18 cellular contexts compared by ENCODE assay signal in genomic region chr3:126913524-126913923, GRCh38.
DNase-seq lines count a peak whose midpoint lies in the region; ATAC-seq and TF ChIP-seq lines count a peak whose summit lies in the region.
"Had no signal": no experiment of that assay in that cellular context is flagged by ENCODE, and none has a peak within 500 bp of the region (broad histone marks: within the 10 kb centered on the region; RNA-seq: fewer than 3 reads in every experiment).

No MANE protein-coding gene starts in this region.

- H3K4me2 ChIP-seq in HCT116 (ENCODE audit: low read length) = peak overlapping the region; percentile 69

- H3K4me1 ChIP-seq in HCT116 (ENCODE audit: control insufficient read depth in 1 of 2, insufficient read depth in 2 of 2, low read length in 2 of 2) = peaks cover 2 to 49% of the 10 kb centered on the region in 2 experiments; a peak in 3 of 4 replicates
- H3K4me1 ChIP-seq in SJSA1 (replicated peaks) = peaks cover 66% of the 10 kb centered on the region
- H3K4me1 ChIP-seq in left ventricle myocardium inferior = peaks cover 13% of the 10 kb centered on the region
- H3K4me1 ChIP-seq: ascending aorta had no signal

- H3K9me2 ChIP-seq in HCT116 (ENCODE audit: insufficient read depth) = no peaks in the 10 kb centered on the region

- H3K27me3 ChIP-seq in HCT116 (ENCODE audit: insufficient read depth, low read length) = no peaks in the 10 kb centered on the region
- no peaks in the 10 kb centered on the region for H3K27me3 ChIP-seq in SJSA1 (replicated peaks)
- peaks cover 3% of the 10 kb centered on the region for H3K27me3 ChIP-seq in left ventricle myocardium inferior (ENCODE audit: low read depth)
- H3K27me3 ChIP-seq: ascending aorta had no signal

- CTCF ChIA-PET in HCT116 (lab: Charles Lee) = no interaction called here

- TF ChIP-seq CTCF in HCT116 (IDR thresholded peaks at IDR 0.05 in 2 of 3, conservative IDR thresholded peaks at IDR 0.05 in 1 of 3; ENCODE audit: borderline replicate concordance in 1 of 3, insufficient read depth in 1 of 3, low read depth in 2 of 3, low read length in 2 of 3) (no peak), left ventricle myocardium inferior (IDR thresholded peaks at IDR 0.05; ENCODE audit: borderline replicate concordance) (no peak)

- no TSS peak for BruUV-seq in HCT116 (replicated peaks; lab: Mats Ljungman, UMichigan)

- H3K36me3 ChIP-seq in HCT116 (ENCODE audit: control insufficient read depth in 1 of 2, insufficient read depth in 2 of 2, low read length in 2 of 2) (no peaks in the 10 kb centered on the region), SJSA1 (no peaks in the 10 kb centered on the region), left ventricle myocardium inferior (peaks cover 7% of the 10 kb centered on the region)

- ATAC-seq in HCT116 = 0 out of 2 replicates have a peak, but pooled peaks have one; percentile 29
- peak; percentile 31 for ATAC-seq in esophagus mucosa
- ATAC-seq: left lobe of liver; naive thymus-derived CD8-positive, alpha-beta T cell; right cardiac atrium; stimulated activated effector memory CD8-positive, alpha-beta T cell treated with anti-CD3 and anti-CD28 coated beads, Interleukin-12 subunit alpha, Interleukin-12 subunit beta, amount 100 ng/mL, for 72 hours had no signal

- TF ChIP-seq POLR2A in HCT116 (IDR thresholded peaks at IDR 0.05; ENCODE audit: borderline replicate concordance, extremely low read depth, insufficient read depth, insufficient read length) = no peak

- H3K4me3 ChIP-seq in HCT116 (replicated peaks in 1 of 2; ENCODE audit: low read depth in 1 of 2, low read length in 2 of 2) = peak overlapping the region in 1 of 2 experiments; percentile 4; a peak in 1 of 4 replicates
- H3K4me3 ChIP-seq in SJSA1 = no peak overlapping the region
- no peak overlapping the region for H3K4me3 ChIP-seq in left ventricle myocardium inferior
- H3K4me3 ChIP-seq: ascending aorta had no signal

- no peaks in the 10 kb centered on the region for H3K79me2 ChIP-seq in HCT116 (ENCODE audit: insufficient read depth, low read length)

- H4K20me1 ChIP-seq in HCT116 (ENCODE audit: insufficient read depth) = no peaks in the 10 kb centered on the region

- intact Hi-C loops in HCT116 (cut with micrococcal nuclease) = loop anchor here (2.0 kb wide), 1 partner anchor 131 kb away; no protein-coding TSS in a partner anchor
- intact Hi-C loops in left ventricle myocardium inferior (cut with micrococcal nuclease) = no loop called here

- peak overlapping the region; percentile 22; the same call in 1 of the 2 replicates for H3K9ac ChIP-seq in HCT116 (ENCODE audit: low read length)

- no peak for TF ChIP-seq RAD21 in HCT116 (IDR thresholded peaks at IDR 0.05; ENCODE audit: low read depth)

- POLR2A ChIA-PET in HCT116 (lab: Charles Lee) = no interaction called here

- DNase-seq in Daoy (ENCODE audit: low read depth) (peak; percentile 76), HCT116 (ENCODE audit: low read depth, low spot score) (peak; percentile 26), SJSA1 (ENCODE audit: low read depth in 1 of 2, low spot score in 2 of 2) (peak in 1 of 2 experiments; percentile 14), left ventricle myocardium inferior (no peak), Ammon's horn (ENCODE audit: low spot score) (no peak)
- no peak for DNase-seq in stimulated activated CD4-positive, alpha-beta T cell treated with anti-CD3 and anti-CD28 coated beads, Interleukin-4, amount 100 ng/mL, for 1 hour
- no peak for DNase-seq in stimulated activated CD4-positive, alpha-beta T cell treated with anti-CD3 and anti-CD28 coated beads, Interleukin-2, amount 100 ng/mL, for 48 hours
- DNase-seq: activated CD4-positive, CD25-positive, alpha-beta regulatory T cell; GF-D8; H9; hippocampal formation; naive thymus-derived CD8-positive, alpha-beta T cell; right cardiac atrium; stimulated activated CD4-positive, alpha-beta T cell treated with anti-CD3 and anti-CD28 coated beads, Interleukin-4, amount 100 ng/mL, for 24 hours had no signal

- H3K9me3 ChIP-seq in HCT116 (ENCODE audit: control insufficient read depth in 1 of 2, insufficient read depth in 1 of 2, low read depth in 1 of 2, low read length in 2 of 2) (no peaks in the 10 kb centered on the region), SJSA1 (replicated peaks) (no peaks in the 10 kb centered on the region), left ventricle myocardium inferior (replicated peaks) (no peaks in the 10 kb centered on the region)
- H3K9me3 ChIP-seq: ascending aorta had no signal

- no peak overlapping the region for H2AFZ ChIP-seq in HCT116 (ENCODE audit: low read depth, low read length, poor library complexity, severe bottlenecking)

- H3K27ac ChIP-seq in HCT116 (ENCODE audit: low read depth, low read length) = no peak overlapping the region
- H3K27ac ChIP-seq in SJSA1 = 0 out of 2 replicates have a peak overlapping the region, but pooled peaks have one; percentile 9
- no peak overlapping the region for H3K27ac ChIP-seq in left ventricle myocardium inferior (replicated peaks)
- H3K27ac ChIP-seq: ascending aorta had no signal

- RAD21 ChIA-PET in HCT116 (lab: Charles Lee; ENCODE audit: low non-redundant PET in 1 of 2, low total read pairs in 2 of 2, uncharacterized antibody in 2 of 2, unreplicated experiment in 2 of 2) = no interaction called here

TF ChIP-seq in HCT116, 20 proteins besides CTCF, POLR2A, EP300 and RAD21:
- no peak for TF ChIP-seq ELF1 (IDR thresholded peaks at IDR 0.05; ENCODE audit: borderline replicate concordance, low read depth)
- peak; percentile 28; the same call in 1 of the 2 replicates for TF ChIP-seq FOSL1 (IDR thresholded peaks at IDR 0.05; ENCODE audit: low read depth)

Comparison
In these comparisons a context has a peak if more than half of its experiments do, and no peak if none do; other contexts are left out.
1. DNase-seq: peak in Daoy (single experiment) and HCT116 (single experiment); none in stimulated activated CD4-positive, alpha-beta T cell treated with anti-CD3 and anti-CD28 coated beads, Interleukin-4, amount 100 ng/mL, for 1 hour (single experiment), stimulated activated CD4-positive, alpha-beta T cell treated with anti-CD3 and anti-CD28 coated beads, Interleukin-2, amount 100 ng/mL, for 48 hours (0 of 2), left ventricle myocardium inferior (single experiment) and Ammon's horn (single experiment).